9 cellular contexts compared by ENCODE assay signal in the genomic region with DNA sequence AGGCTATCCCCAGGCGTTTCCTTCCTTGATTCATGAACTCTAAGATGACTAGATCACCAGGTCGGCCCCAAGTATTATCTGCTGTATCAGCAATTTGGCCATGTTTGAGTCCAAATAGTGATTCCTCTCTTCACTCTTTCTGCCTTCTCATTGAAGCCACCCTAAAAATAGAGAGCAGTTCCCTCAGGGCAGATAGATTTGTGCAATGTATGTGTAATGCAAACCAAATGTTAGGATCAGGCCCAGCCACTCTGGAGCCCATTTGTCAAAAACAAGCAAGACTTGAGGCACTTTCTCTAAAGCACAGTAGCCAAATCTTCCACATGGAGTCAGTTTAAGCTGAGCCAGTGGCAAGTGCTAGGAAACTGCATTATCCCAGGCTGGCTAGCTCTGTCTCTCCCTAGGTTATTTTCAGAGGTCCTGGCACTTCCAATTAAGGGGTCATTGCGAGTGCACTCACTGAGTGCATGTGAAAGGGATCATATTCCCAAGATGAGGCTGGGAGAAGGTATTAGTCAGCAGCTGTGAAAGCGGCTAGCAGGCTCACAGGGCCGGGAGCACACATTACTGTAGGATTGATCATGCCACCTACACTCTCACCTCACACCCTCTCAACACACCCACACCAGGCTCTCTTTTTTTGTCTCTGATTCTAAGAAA.
DNase-seq lines count a peak whose midpoint lies in the region; TF ChIP-seq lines count a peak whose summit lies in the region.
"Had no signal": no experiment of that assay in that cellular context is flagged by ENCODE, and none has a peak within 500 bp of the region (broad histone marks: within the 10 kb centered on the region; RNA-seq: fewer than 3 reads in every experiment).

No MANE protein-coding gene starts in this region.

- peaks cover 9% of the 10 kb centered on the region for H3K27me3 Mint-ChIP-seq in glutamatergic neuron (ENCODE audit: unreplicated experiment)

- H3K9me3 Mint-ChIP-seq in glutamatergic neuron (ENCODE audit: unreplicated experiment) = peaks cover 2% of the 10 kb centered on the region
- H3K9me3 Mint-ChIP-seq: activated T-helper 17 cell treated with anti-CD3 and anti-CD28 coated beads, Interleukin-2, amount 50 U/mL, for 72 hours had no signal

- TF ChIP-seq CTCF in glutamatergic neuron (IDR thresholded peaks at IDR 0.05; ENCODE audit: partially characterized antibody, unreplicated experiment) = no peak

- DNase-seq in HCEC 1CT (peak; percentile 87), SK-N-MC (ENCODE audit: low read depth, low spot score) (peak; percentile 99), glutamatergic neuron (peak; percentile 37), RPMI8226 (no peak), MV-4-11 (lab: John Stamatoyannopoulos, UW) (no peak)
- no peak for DNase-seq in activated CD4-positive, alpha-beta T cell treated with anti-CD3 and anti-CD28 coated beads, Interleukin-2, amount 50 U/mL, for 4 hours
- DNase-seq: stimulated activated CD4-positive, alpha-beta T cell treated with anti-CD3 and anti-CD28 coated beads, Interleukin-15, amount 100 ng/mL, for 24 hours had no signal

- H3K4me1 ChIP-seq in skeletal muscle tissue (ENCODE audit: control insufficient read depth in 3 of 3, insufficient read depth in 3 of 3, low read length in 3 of 3) = peaks cover 26 to 28% (median 27%) of the 10 kb centered on the region in 3 donors

- H3K4me1 Mint-ChIP-seq in glutamatergic neuron (ENCODE audit: low read depth, unreplicated experiment) = peaks cover 33% of the 10 kb centered on the region
- H3K4me1 Mint-ChIP-seq: activated T-helper 17 cell treated with anti-CD3 and anti-CD28 coated beads, Interleukin-2, amount 50 U/mL, for 72 hours had no signal

- H3K4me3 ChIP-seq in SK-N-MC = peak overlapping the region; percentile 59
- H3K4me3 ChIP-seq in skeletal muscle tissue (ENCODE audit: low read length in 3 of 3) = peak overlapping the region in 1 of 3 donors; percentile 14

- no peaks in the 10 kb centered on the region for H3K27me3 ChIP-seq in skeletal muscle tissue (ENCODE audit: control insufficient read depth in 3 of 3, insufficient read depth in 3 of 3, low read length in 3 of 3)

- peak overlapping the region; percentile 18 for H3K4me3 Mint-ChIP-seq in glutamatergic neuron (ENCODE audit: unreplicated experiment)
- H3K4me3 Mint-ChIP-seq: activated T-helper 17 cell treated with anti-CD3 and anti-CD28 coated beads, Interleukin-2, amount 50 U/mL, for 72 hours had no signal

- H3K9me3 ChIP-seq in SK-N-MC (ENCODE audit: low read depth, low read length) (no peaks in the 10 kb centered on the region), skeletal muscle tissue (ENCODE audit: control insufficient read depth in 3 of 3, low read length in 3 of 3) (no peaks in the 10 kb centered on the region)

- H3K27ac Mint-ChIP-seq in glutamatergic neuron (ENCODE audit: unreplicated experiment) = peak overlapping the region; percentile 79
- H3K27ac Mint-ChIP-seq: activated T-helper 17 cell treated with anti-CD3 and anti-CD28 coated beads, Interleukin-2, amount 50 U/mL, for 72 hours had no signal

- H3K36me3 ChIP-seq in SK-N-MC (ENCODE audit: insufficient read depth, low read length) (no peaks in the 10 kb centered on the region), skeletal muscle tissue (ENCODE audit: control insufficient read depth in 3 of 3, insufficient read depth in 3 of 3, low read length in 3 of 3) (no peaks in the 10 kb centered on the region)

- H3K9ac ChIP-seq in SK-N-MC (ENCODE audit: insufficient read length) = peak overlapping the region; percentile 59
- peak overlapping the region in 1 of 3 donors; percentile 18 for H3K9ac ChIP-seq in skeletal muscle tissue (ENCODE audit: low read depth in 1 of 3, low read length in 3 of 3)

- H3K27ac ChIP-seq in SK-N-MC (peak overlapping the region; percentile 68; the same call in 1 of the 2 replicates), skeletal muscle tissue (ENCODE audit: low read depth, low read length) (peak overlapping the region; percentile 57)

- H3K36me3 Mint-ChIP-seq in glutamatergic neuron (ENCODE audit: unreplicated experiment) = no peaks in the 10 kb centered on the region

Comparison
In these comparisons a context has a peak if more than half of its experiments do, and no peak if none do; other contexts are left out.
1. DNase-seq: peak in HCEC 1CT (single experiment), SK-N-MC (single experiment) and glutamatergic neuron (single experiment); none in RPMI8226 (single experiment), MV-4-11 (single experiment) and activated CD4-positive, alpha-beta T cell treated with anti-CD3 and anti-CD28 coated beads, Interleukin-2, amount 50 U/mL, for 4 hours (0 of 2).